ENCODE assay signal across 34 cellular contexts in genomic region chr5:130321931-130322330, GRCh38.
DNase-seq lines count a peak whose midpoint lies in the region; ATAC-seq, FAIRE-seq and TF ChIP-seq lines count a peak whose summit lies in the region.
"Had no signal": no experiment of that assay in that cellular context is flagged by ENCODE, and none has a peak within 500 bp of the region (broad histone marks: within the 10 kb centered on the region; RNA-seq: fewer than 3 reads in every experiment).

No MANE protein-coding gene starts in this region.

- RAD21 ChIA-PET in GM12878 (lab: Charles Lee; ENCODE audit: unreplicated experiment), result no interaction called here

- no peak for TF ChIP-seq POLR2A in GM12878 (IDR thresholded peaks at IDR 0.05; ENCODE audit: low read depth, low read length)

- H3K9ac ChIP-seq in GM12878 (ENCODE audit: control insufficient read depth, insufficient read depth, low read length), result no peak overlapping the region
- H3K9ac ChIP-seq: BLaER1; BLaER1 treated with 17β-estradiol and CSF1 and Interleukin-3, amounts not matched to agents 10 nM and 100 nM had no signal

- peaks cover 42% of the 10 kb centered on the region for H3K4me1 ChIP-seq in DOHH2 (ENCODE audit: control insufficient read depth, low read length)
- H3K4me1 ChIP-seq in OCI-LY7 (ENCODE audit: insufficient read depth, low read length, poor library complexity, severe bottlenecking), result peaks cover 42% of the 10 kb centered on the region
- H3K4me1 ChIP-seq in GM12878 (ENCODE audit: control insufficient read depth, insufficient read depth, low read length), result peaks cover 14% of the 10 kb centered on the region
- H3K4me1 ChIP-seq: A549, BE2C had no signal

- H2AFZ ChIP-seq in OCI-LY7 (ENCODE audit: low read length), result peak overlapping the region; percentile 57; the same call in 1 of the 2 replicates
- no peak overlapping the region for H2AFZ ChIP-seq in GM12878 (ENCODE audit: control insufficient read depth, low read depth, low read length)

- H3K4me3 Mint-ChIP-seq in osteocyte (ENCODE audit: unreplicated experiment), result no peak overlapping the region
- H3K4me3 Mint-ChIP-seq: B cell; CD14-positive monocyte; CD4-positive, alpha-beta memory T cell; CD4-positive, alpha-beta T cell; CD4-positive, CD25-positive, alpha-beta regulatory T cell; CD8-positive, alpha-beta memory T cell; CD8-positive, alpha-beta T cell had no signal

- H3K4me2 ChIP-seq in DOHH2 (ENCODE audit: low read length) (peak overlapping the region; percentile 37), OCI-LY7 (ENCODE audit: low read length) (peak overlapping the region; percentile 21; the same call in 1 of the 2 replicates), GM12878 (ENCODE audit: control insufficient read depth, insufficient read depth) (no peak overlapping the region)
- H3K4me2 ChIP-seq: A549; BLaER1; BLaER1 treated with 17β-estradiol and CSF1 and Interleukin-3, amounts not matched to agents 10 nM and 100 nM had no signal

- no peaks in the 10 kb centered on the region for H3K9me2 ChIP-seq in DOHH2 (replicated peaks; ENCODE audit: control insufficient read depth, low read length)
- H3K9me2 ChIP-seq in OCI-LY7 (ENCODE audit: insufficient read depth, low read length), result no peaks in the 10 kb centered on the region

- intact Hi-C loops in OCI-LY7 (cut with micrococcal nuclease; ENCODE audit: unreplicated experiment) (loop anchor here (5.0 to 10.0 kb wide), 2 partner anchors 1055 to 1227 kb away; partner anchors contain the start of gene ISOC1), GM12878 (cut with micrococcal nuclease; ENCODE audit: unreplicated experiment) (loop anchor here (5.0 kb wide), 1 partner anchor 1060 kb away; no protein-coding TSS in a partner anchor), left colon (cut with DNase I, micrococcal nuclease) (no loop called here)

- H3K4me1 Mint-ChIP-seq in osteocyte (ENCODE audit: unreplicated experiment), result no peaks in the 10 kb centered on the region
- H3K4me1 Mint-ChIP-seq: CD4-positive, alpha-beta memory T cell; CD4-positive, CD25-positive, alpha-beta regulatory T cell; CD8-positive, alpha-beta memory T cell had no signal

- DNase-seq in OCI-LY7 (ENCODE audit: low spot score), result no peak
- no peak for DNase-seq in GM12878 (ENCODE audit: low read depth, low spot score)
- DNase-seq in osteocyte (ENCODE audit: extremely low spot score, unreplicated experiment), result no peak
- no peak for DNase-seq in C1 segment of cervical spinal cord (lab: John Stamatoyannopoulos, UW)
- no peak for DNase-seq in left colon
- DNase-seq: 8988T; ACHN; AML-193; BE2C; Caco-2; Calu3; CD4-positive, alpha-beta memory T cell; CD4-positive, alpha-beta T cell; CD4-positive, CD25-positive, alpha-beta regulatory T cell; CD8-positive, alpha-beta memory T cell; CD8-positive, alpha-beta T cell; COR-L47; DMS 273 treated with DMSO at 0.1 percent for 48 hours; DMS153; DMS53; DMS79; DMS79 treated with DMSO at 0.1 percent for 48 hours; DND-41; EL had no signal

- H3F3A ChIP-seq in DOHH2 (ENCODE audit: control insufficient read depth, insufficient read depth), result peaks cover 16% of the 10 kb centered on the region

- H3K36me3 ChIP-seq in DOHH2 (ENCODE audit: control insufficient read depth, low read length) (peaks cover 30% of the 10 kb centered on the region), OCI-LY7 (ENCODE audit: insufficient read depth, low read length) (peaks cover 39% of the 10 kb centered on the region), GM12878 (ENCODE audit: control insufficient read depth in 2 of 2, insufficient read depth in 2 of 2, low read length in 1 of 2) (no peaks in the 10 kb centered on the region)
- H3K36me3 ChIP-seq: BE2C; BLaER1; BLaER1 treated with 17β-estradiol and CSF1 and Interleukin-3, amounts not matched to agents 10 nM and 100 nM had no signal

- H3K9me3 Mint-ChIP-seq in osteocyte (ENCODE audit: unreplicated experiment), result peaks cover 15% of the 10 kb centered on the region

- H3K27ac Mint-ChIP-seq in osteocyte (ENCODE audit: unreplicated experiment), result no peak overlapping the region
- H3K27ac Mint-ChIP-seq: B cell; CD14-positive monocyte; CD4-positive, alpha-beta memory T cell; CD4-positive, alpha-beta T cell; CD4-positive, CD25-positive, alpha-beta regulatory T cell; CD8-positive, alpha-beta memory T cell; CD8-positive, alpha-beta T cell had no signal

- H3K36me3 Mint-ChIP-seq in osteocyte (ENCODE audit: unreplicated experiment), result peaks cover 11% of the 10 kb centered on the region
- H3K36me3 Mint-ChIP-seq: CD14-positive monocyte; CD4-positive, alpha-beta memory T cell; CD4-positive, CD25-positive, alpha-beta regulatory T cell; CD8-positive, alpha-beta memory T cell; CD8-positive, alpha-beta T cell had no signal

- H3K79me2 ChIP-seq in DOHH2 (ENCODE audit: control insufficient read depth, low read length), result no peaks in the 10 kb centered on the region
- no peaks in the 10 kb centered on the region for H3K79me2 ChIP-seq in OCI-LY7 (ENCODE audit: insufficient read depth, low read depth, low read length)
- H3K79me2 ChIP-seq in GM12878 (ENCODE audit: control insufficient read depth, insufficient read depth, low read length), result no peaks in the 10 kb centered on the region

- H4K20me1 ChIP-seq in DOHH2 (ENCODE audit: control insufficient read depth, insufficient read depth, low read depth, low read length) (no peaks in the 10 kb centered on the region), OCI-LY7 (ENCODE audit: insufficient read depth, low read length) (no peaks in the 10 kb centered on the region), GM12878 (ENCODE audit: control insufficient read depth, insufficient read depth) (no peaks in the 10 kb centered on the region)
- H4K20me1 ChIP-seq: BLaER1; BLaER1 treated with 17β-estradiol and CSF1 and Interleukin-3, amounts not matched to agents 10 nM and 100 nM had no signal

- SMC1A ChIA-PET in GM12878 (lab: Charles Lee; ENCODE audit: uncharacterized antibody, unreplicated experiment), result no interaction called here

- H3K4me3 ChIP-seq in DOHH2 (ENCODE audit: low read length) (peak overlapping the region; percentile 36), OCI-LY7 (ENCODE audit: low read depth, low read length, poor library complexity, severe bottlenecking) (no peak overlapping the region), GM12878 (no peak overlapping the region)
- H3K4me3 ChIP-seq: A549; BLaER1; BLaER1 treated with 17β-estradiol and CSF1 and Interleukin-3, amounts not matched to agents 10 nM and 100 nM had no signal

- H3K27ac ChIP-seq in DOHH2 (ENCODE audit: low read depth, low read length), result peak overlapping the region; percentile 87
- peak overlapping the region; percentile 97 for H3K27ac ChIP-seq in OCI-LY7 (ENCODE audit: low read depth, low read length, poor library complexity, severe bottlenecking)
- H3K27ac ChIP-seq in GM12878 (ENCODE audit: control insufficient read depth, insufficient read depth), result no peak overlapping the region
- H3K27ac ChIP-seq: 22Rv1, A549, BLaER1, C4-2B had no signal

- TF ChIP-seq CTCF in DOHH2 (IDR thresholded peaks at IDR 0.05; ENCODE audit: low read depth, low read length, poor library complexity, severe bottlenecking) (no peak), OCI-LY7 (conservative IDR thresholded peaks at IDR 0.05; ENCODE audit: low read length) (no peak), GM12878 (IDR thresholded peaks at IDR 0.05 in 2 of 3, conservative IDR thresholded peaks at IDR 0.05 in 1 of 3; ENCODE audit: control insufficient read depth in 2 of 3, extremely low read depth in 1 of 3, insufficient read depth in 1 of 3, low read depth in 3 of 3, low read length in 3 of 3) (no peak), osteocyte (IDR thresholded peaks at IDR 0.05) (no peak)

- FAIRE-seq in GM12878 (lab: Jason Lieb, UNC), result peak; percentile 54
- FAIRE-seq: A204.1, A549, D721Med had no signal

- peak in 1 of 2 experiments; percentile 52; a peak in 1 of 4 replicates for TF ChIP-seq EP300 in GM12878 (IDR thresholded peaks at IDR 0.05; ENCODE audit: borderline replicate concordance in 1 of 2, control insufficient read depth in 1 of 2, low read depth in 2 of 2, low read length in 2 of 2)

- CTCF ChIA-PET in OCI-LY7 (lab: Charles Lee; ENCODE audit: unreplicated experiment) (no interaction called here), GM12878 (lab: Yijun Ruan, JAX) (no interaction called here)

- no TSS peak for BruUV-seq in OCI-LY7 (replicated peaks; lab: Mats Ljungman, UMichigan)
- BruUV-seq in GM12878 (replicated peaks; lab: Mats Ljungman, UMichigan), result no TSS peak

- ATAC-seq in GM12878 (no peak), left colon (no peak)
- ATAC-seq: A549; CD8-positive, alpha-beta T cell had no signal

- in situ Hi-C loops in GM12878 (cut with MboI), result no loop called here

- POLR2A ChIA-PET in OCI-LY7 (lab: Charles Lee) (interaction anchor here (0.8 to 1.9 kb wide), 3 partner anchors 10 to 19 kb away, joined by 3 to 5 read pairs (median 5); no protein-coding TSS in a partner anchor), GM12878 (lab: Charles Lee) (no interaction called here)

- H3K9me3 ChIP-seq in DOHH2 (ENCODE audit: control insufficient read depth, insufficient read depth, low read length), result peaks cover 36% of the 10 kb centered on the region
- peaks cover 56% of the 10 kb centered on the region for H3K9me3 ChIP-seq in OCI-LY7 (ENCODE audit: low read length)
- H3K9me3 ChIP-seq in GM12878 (replicated peaks; ENCODE audit: control insufficient read depth, insufficient read depth, low read length), result peaks cover 14% of the 10 kb centered on the region
- H3K9me3 ChIP-seq: A549, BE2C had no signal

- no peak for TF ChIP-seq RAD21 in GM12878 (IDR thresholded peaks at IDR 0.05; ENCODE audit: insufficient read depth, low read depth, low read length)

- no peaks in the 10 kb centered on the region for H3K27me3 Mint-ChIP-seq in osteocyte (ENCODE audit: unreplicated experiment)
- H3K27me3 Mint-ChIP-seq: B cell; CD4-positive, alpha-beta memory T cell; CD4-positive, alpha-beta T cell; CD4-positive, CD25-positive, alpha-beta regulatory T cell had no signal

- H3K27me3 ChIP-seq in DOHH2 (ENCODE audit: control insufficient read depth, low read length), result no peaks in the 10 kb centered on the region
- no peaks in the 10 kb centered on the region for H3K27me3 ChIP-seq in GM12878 (replicated peaks in 1 of 2; ENCODE audit: control insufficient read depth in 2 of 2, insufficient read depth in 2 of 2, low read length in 1 of 2)
- H3K27me3 ChIP-seq: BE2C; BLaER1; BLaER1 treated with 17β-estradiol and CSF1 and Interleukin-3, amounts not matched to agents 10 nM and 100 nM had no signal

TF ChIP-seq in GM12878, 131 proteins besides CTCF, POLR2A, EP300 and RAD21 (continues in another document):
- TF ChIP-seq RELB (IDR thresholded peaks at IDR 0.05; ENCODE audit: low read depth), result peak; percentile 43; the same call in 1 of the 2 replicates

Comparison
In these comparisons a context has a peak if more than half of its experiments do, and no peak if none do; other contexts are left out.
1. intact Hi-C loops: an anchor here in OCI-LY7 (5.0 to 10.0 kb wide) and GM12878 (5.0 kb wide); none called in left colon.